ENCODE assay signal across 22 cellular contexts in genomic region chr9:125644819-125645507, GRCh38.
DNase-seq lines count a peak whose midpoint lies in the region; ATAC-seq, FAIRE-seq and TF ChIP-seq lines count a peak whose summit lies in the region.
"Had no signal": no experiment of that assay in that cellular context is flagged by ENCODE, and none has a peak within 500 bp of the region (broad histone marks: within the 10 kb centered on the region; RNA-seq: fewer than 3 reads in every experiment).

No MANE protein-coding gene starts in this region.

- H3K9me3 ChIP-seq in BLaER1 (no peaks in the 10 kb centered on the region), gastrocnemius medialis (no peaks in the 10 kb centered on the region)
- H3K9me3 ChIP-seq in CD8-positive, alpha-beta memory T cell (ENCODE audit: low read length) = no peaks in the 10 kb centered on the region
- H3K9me3 ChIP-seq: sigmoid colon, vagina had no signal

- FAIRE-seq in H54 (lab: Jason Lieb, UNC) = no peak
- FAIRE-seq: frontal cortex, G401.6 had no signal

- H3K27ac Mint-ChIP-seq in CD8-positive, alpha-beta memory T cell = peak overlapping the region in 6 of 8 donors; percentile 29 to 78 (median 63)
- H3K27ac Mint-ChIP-seq in activated naive CD8-positive, alpha-beta T cell treated with anti-CD3 and anti-CD28 coated beads for 36 hours = peak overlapping the region; percentile 82
- H3K27ac Mint-ChIP-seq in nephron progenitor cell = peak overlapping the region; percentile 68

- H3K9ac ChIP-seq in BLaER1 = peak overlapping the region; percentile 34; the same call in 1 of the 2 replicates
- H3K9ac ChIP-seq: parathyroid adenoma had no signal

- peaks cover 4% of the 10 kb centered on the region; the same call in 1 of the 2 replicates for H3K36me3 ChIP-seq in BLaER1
- no peaks in the 10 kb centered on the region for H3K36me3 ChIP-seq in CD8-positive, alpha-beta memory T cell (ENCODE audit: insufficient read depth, low read length)
- H3K36me3 ChIP-seq in gastrocnemius medialis = no peaks in the 10 kb centered on the region
- H3K36me3 ChIP-seq: sigmoid colon, vagina had no signal

- no peak for DNase-seq in CD8-positive, alpha-beta memory T cell
- DNase-seq in activated naive CD8-positive, alpha-beta T cell treated with anti-CD3 and anti-CD28 coated beads for 36 hours = no peak
- DNase-seq in nephron progenitor cell (no peak), H54 (ENCODE audit: insufficient read length, low spot score) (no peak), inferior parietal cortex (ENCODE audit: extremely low spot score) (no peak), gastrocnemius medialis (no peak)
- DNase-seq: activated CD4-positive, CD25-positive, alpha-beta regulatory T cell; activated CD8-positive, alpha-beta memory T cell treated with anti-CD3 and anti-CD28 coated beads, Interleukin-2, amount 50 U/mL, for 4 hours; dorsolateral prefrontal cortex; HCEC 1CT; KG1; left cardiac atrium; NCI-H526; OCI-M1; SHP77 treated with DMSO at 0.1 percent for 48 hours; sigmoid colon; stimulated activated CD4-positive, alpha-beta T cell treated with anti-CD3 and anti-CD28 coated beads, Interleukin-1b, Interleukin-23, amount 100 ng/mL, for 48 hours had no signal

- peak overlapping the region; percentile 88 for H3K4me2 ChIP-seq in BLaER1

- no peaks in the 10 kb centered on the region for H4K20me1 ChIP-seq in BLaER1

- TF ChIP-seq CTCF in nephron progenitor cell (IDR thresholded peaks at IDR 0.05) = no peak
- no peak for TF ChIP-seq CTCF in gastrocnemius medialis (IDR thresholded peaks at IDR 0.05 in 4 of 5, conservative IDR thresholded peaks at IDR 0.05 in 1 of 5)

- TF ChIP-seq POLR2A in H54 (IDR thresholded peaks at IDR 0.05; ENCODE audit: low read depth, low read length) = no peak
- no peak for TF ChIP-seq POLR2A in gastrocnemius medialis (IDR thresholded peaks at IDR 0.05)

- no peaks in the 10 kb centered on the region for H3K27me3 Mint-ChIP-seq in CD8-positive, alpha-beta memory T cell
- no peaks in the 10 kb centered on the region for H3K27me3 Mint-ChIP-seq in activated naive CD8-positive, alpha-beta T cell treated with anti-CD3 and anti-CD28 coated beads for 36 hours
- no peaks in the 10 kb centered on the region for H3K27me3 Mint-ChIP-seq in nephron progenitor cell (ENCODE audit: low read depth, poor library complexity)

- H3K27me3 ChIP-seq in BLaER1 = no peaks in the 10 kb centered on the region
- H3K27me3 ChIP-seq in CD8-positive, alpha-beta memory T cell (ENCODE audit: insufficient read depth, low read length, poor library complexity, severe bottlenecking) = no peaks in the 10 kb centered on the region
- no peaks in the 10 kb centered on the region for H3K27me3 ChIP-seq in gastrocnemius medialis
- H3K27me3 ChIP-seq: dorsolateral prefrontal cortex, sigmoid colon, vagina had no signal

- peaks cover 0 to 8% (median 3%) of the 10 kb centered on the region in 3 donors for H3K36me3 Mint-ChIP-seq in CD8-positive, alpha-beta memory T cell
- peaks cover 28% of the 10 kb centered on the region for H3K36me3 Mint-ChIP-seq in activated naive CD8-positive, alpha-beta T cell treated with anti-CD3 and anti-CD28 coated beads for 36 hours
- no peaks in the 10 kb centered on the region for H3K36me3 Mint-ChIP-seq in nephron progenitor cell (ENCODE audit: low read depth)

- no peak for ATAC-seq in gastrocnemius medialis
- ATAC-seq: left cardiac atrium had no signal

- intact Hi-C loops in gastrocnemius medialis (cut with DNase I; ENCODE audit: low total_unique reads) = no loop called here

- H3K4me3 Mint-ChIP-seq in CD8-positive, alpha-beta memory T cell = peak overlapping the region in 3 of 7 donors; percentile 2 to 82 (median 12)
- H3K4me3 Mint-ChIP-seq in activated naive CD8-positive, alpha-beta T cell treated with anti-CD3 and anti-CD28 coated beads for 36 hours = peak overlapping the region; percentile 57
- H3K4me3 Mint-ChIP-seq in nephron progenitor cell = no peak overlapping the region

- H3K27ac ChIP-seq in BLaER1 (peak overlapping the region; percentile 77), gastrocnemius medialis (no peak overlapping the region)
- no peak overlapping the region for H3K27ac ChIP-seq in CD8-positive, alpha-beta memory T cell (ENCODE audit: low read depth, low read length)
- H3K27ac ChIP-seq: dorsolateral prefrontal cortex, parathyroid adenoma, vagina had no signal

- POLR2A ChIA-PET in CD8-positive, alpha-beta memory T cell (lab: Charles Lee) = interaction anchor here (1.0 kb wide), 1 partner anchor 27 kb away, joined by 11 read pairs; no protein-coding TSS in a partner anchor

- CTCF ChIA-PET in CD8-positive, alpha-beta memory T cell (lab: Charles Lee) = interaction anchor here (0.7 to 1.7 kb wide), 3 partner anchors 14 to 36 kb away, joined by 3 to 4 read pairs (median 3); no protein-coding TSS in a partner anchor

- no peaks in the 10 kb centered on the region for H3K9me3 Mint-ChIP-seq in CD8-positive, alpha-beta memory T cell
- H3K9me3 Mint-ChIP-seq in activated naive CD8-positive, alpha-beta T cell treated with anti-CD3 and anti-CD28 coated beads for 36 hours = no peaks in the 10 kb centered on the region
- no peaks in the 10 kb centered on the region for H3K9me3 Mint-ChIP-seq in nephron progenitor cell

- in situ Hi-C loops in gastrocnemius medialis (cut with MboI; ENCODE audit: low sequenced_read_pairs in 4 of 4) = loop anchor here in 2 of 4 donors (25.0 kb wide), 1 partner anchor 233 kb away; no protein-coding TSS in a partner anchor

- peaks cover 44 to 59% (median 58%) of the 10 kb centered on the region in 3 donors for H3K4me1 Mint-ChIP-seq in CD8-positive, alpha-beta memory T cell
- peaks cover 75% of the 10 kb centered on the region for H3K4me1 Mint-ChIP-seq in activated naive CD8-positive, alpha-beta T cell treated with anti-CD3 and anti-CD28 coated beads for 36 hours
- peaks cover 29% of the 10 kb centered on the region for H3K4me1 Mint-ChIP-seq in nephron progenitor cell

- H3K4me1 ChIP-seq in BLaER1 (peaks cover 57% of the 10 kb centered on the region), gastrocnemius medialis (peaks cover 14 to 20% of the 10 kb centered on the region in 2 donors)
- peaks cover 18% of the 10 kb centered on the region for H3K4me1 ChIP-seq in CD8-positive, alpha-beta memory T cell (ENCODE audit: insufficient read depth, low read length)
- H3K4me1 ChIP-seq: parathyroid adenoma had no signal

- H3K4me3 ChIP-seq in BLaER1 (no peak overlapping the region), gastrocnemius medialis (no peak overlapping the region)
- H3K4me3 ChIP-seq in CD8-positive, alpha-beta memory T cell (ENCODE audit: low read length) = no peak overlapping the region
- H3K4me3 ChIP-seq: dorsolateral prefrontal cortex, sigmoid colon, vagina had no signal
